ENCODE assay signal across 1 cellular context in the genomic region with DNA sequence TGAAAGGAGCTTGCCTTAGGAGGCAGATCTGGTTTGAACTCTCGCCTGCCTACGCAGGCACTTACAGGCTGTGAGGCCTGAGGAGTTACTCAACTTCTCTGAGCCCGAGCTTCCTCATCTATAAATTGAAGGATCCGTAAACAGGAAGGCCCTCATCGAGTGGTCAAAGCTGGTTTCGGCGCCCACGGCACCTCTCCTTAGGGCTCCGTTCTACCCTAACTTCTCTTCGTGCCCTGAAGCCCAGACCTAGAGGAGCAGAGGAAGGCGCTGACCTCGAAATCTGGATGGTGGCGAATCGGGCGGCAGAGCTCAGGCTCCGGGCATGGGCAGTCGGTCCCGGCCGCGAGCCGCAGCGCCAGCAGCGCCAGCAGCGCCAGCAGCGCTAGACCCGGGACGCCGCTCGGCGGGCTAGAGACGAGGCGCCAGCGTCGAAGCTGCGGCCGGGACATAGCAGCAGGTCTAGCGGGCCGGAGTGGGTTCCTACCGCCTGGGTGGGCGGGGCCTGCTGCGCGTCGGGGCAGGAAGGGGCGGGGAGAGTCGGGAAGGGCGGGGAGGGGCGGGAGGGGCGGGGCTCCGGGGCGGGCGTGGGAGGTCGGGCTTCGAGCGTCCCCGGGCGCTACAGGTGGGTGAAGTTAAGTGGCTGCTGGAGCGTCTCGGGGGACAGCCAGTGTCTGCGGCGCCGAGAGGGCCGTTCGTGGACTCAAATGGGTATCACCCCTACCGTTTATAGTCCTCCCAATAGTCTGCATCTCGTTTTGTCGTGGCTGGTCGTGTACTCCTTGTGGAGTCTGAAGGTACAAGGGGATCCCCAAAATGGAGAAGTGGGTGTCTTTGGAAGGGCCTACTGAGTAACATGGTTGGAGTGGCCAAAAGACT.
A peak's percentile ranks its signal among the peaks of the same experiment; 100 is the strongest.
TF ChIP-seq lines count a peak whose summit lies in the region.

Gene CTBS (minus strand): TSS at position 474 of the 876 bp plus-strand sequence. CDS start 25 bp downstream, at position 449.

TF ChIP-seq in K562, 482 proteins besides CTCF, POLR2A, EP300 and RAD21 (continued from another document and continues in another):
- TF ChIP-seq, protein P1, sequence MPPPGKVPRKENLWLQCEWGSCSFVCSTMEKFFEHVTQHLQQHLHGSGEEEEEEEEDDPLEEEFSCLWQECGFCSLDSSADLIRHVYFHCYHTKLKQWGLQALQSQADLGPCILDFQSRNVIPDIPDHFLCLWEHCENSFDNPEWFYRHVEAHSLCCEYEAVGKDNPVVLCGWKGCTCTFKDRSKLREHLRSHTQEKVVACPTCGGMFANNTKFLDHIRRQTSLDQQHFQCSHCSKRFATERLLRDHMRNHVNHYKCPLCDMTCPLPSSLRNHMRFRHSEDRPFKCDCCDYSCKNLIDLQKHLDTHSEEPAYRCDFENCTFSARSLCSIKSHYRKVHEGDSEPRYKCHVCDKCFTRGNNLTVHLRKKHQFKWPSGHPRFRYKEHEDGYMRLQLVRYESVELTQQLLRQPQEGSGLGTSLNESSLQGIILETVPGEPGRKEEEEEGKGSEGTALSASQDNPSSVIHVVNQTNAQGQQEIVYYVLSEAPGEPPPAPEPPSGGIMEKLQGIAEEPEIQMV (tag; conservative IDR thresholded peaks at IDR 0.05; ENCODE audit: low read depth), result no peak
- peak; percentile 74 for TF ChIP-seq HMGN3 (IDR thresholded peaks at IDR 0.05; ENCODE audit: borderline replicate concordance, extremely low read depth, insufficient read length, low read depth, low read length)
- no peak for TF ChIP-seq USF2 (CRISPR knock-in tag; IDR thresholded peaks at IDR 0.05)
- TF ChIP-seq SREBF1 (IDR thresholded peaks at IDR 0.05; ENCODE audit: borderline replicate concordance, low read depth, low read length), result no peak
- TF ChIP-seq STAT6 (CRISPR knock-in tag; IDR thresholded peaks at IDR 0.05), result no peak
- peak; percentile 50; the same call in 1 of the 2 replicates for TF ChIP-seq ZBTB1 (CRISPR knock-in tag; IDR thresholded peaks at IDR 0.05; ENCODE audit: borderline replicate concordance, low read depth)
- no peak for TF ChIP-seq TCFL5 (CRISPR knock-in tag; conservative IDR thresholded peaks at IDR 0.05)
- no peak for TF ChIP-seq MAFK (IDR thresholded peaks at IDR 0.05; ENCODE audit: low read length)
- TF ChIP-seq PRMT5 (CRISPR knock-in tag; IDR thresholded peaks at IDR 0.05), result no peak
- no peak for TF ChIP-seq SIN3B (IDR thresholded peaks at IDR 0.05; ENCODE audit: low read depth)
- peak; percentile 25; the same call in 1 of the 2 replicates for TF ChIP-seq NFIC (IDR thresholded peaks at IDR 0.05)
- no peak for TF ChIP-seq GMEB1 (CRISPR knock-in tag; IDR thresholded peaks at IDR 0.05)
- no peak for TF ChIP-seq ARID3A (IDR thresholded peaks at IDR 0.05; ENCODE audit: borderline replicate concordance, low read depth, low read length)
- no peak for TF ChIP-seq ZNF668 (CRISPR knock-in tag; IDR thresholded peaks at IDR 0.05)
- no peak for TF ChIP-seq ZNF318 (IDR thresholded peaks at IDR 0.05; ENCODE audit: borderline replicate concordance in 1 of 2, low read depth in 1 of 2)
- no peak for TF ChIP-seq ZNF561 (CRISPR knock-in tag; conservative IDR thresholded peaks at IDR 0.05)
- TF ChIP-seq XRCC5 (IDR thresholded peaks at IDR 0.05; ENCODE audit: low read depth, low read length), result no peak
- no peak for TF ChIP-seq ETV5 (CRISPR knock-in tag; IDR thresholded peaks at IDR 0.05; ENCODE audit: low read depth)
- TF ChIP-seq ZNF197 (CRISPR knock-in tag; IDR thresholded peaks at IDR 0.05; ENCODE audit: low read depth), result no peak
- TF ChIP-seq ZNF778 (CRISPR knock-in tag; IDR thresholded peaks at IDR 0.05), result no peak
- TF ChIP-seq NCOA1 (IDR thresholded peaks at IDR 0.05; ENCODE audit: low read depth), result no peak
- no peak for TF ChIP-seq CUX1 (CRISPR knock-in tag; IDR thresholded peaks at IDR 0.05)
- peak; percentile 24 for TF ChIP-seq HDAC2 (IDR thresholded peaks at IDR 0.05)
- TF ChIP-seq ZNF384 (IDR thresholded peaks at IDR 0.05; ENCODE audit: low read depth, low read length), result no peak
- no peak for TF ChIP-seq HDAC6 (IDR thresholded peaks at IDR 0.05; ENCODE audit: low read depth, low read length)
- TF ChIP-seq HCFC1 (IDR thresholded peaks at IDR 0.05; ENCODE audit: low read depth, low read length), result no peak
- TF ChIP-seq, protein P2, sequence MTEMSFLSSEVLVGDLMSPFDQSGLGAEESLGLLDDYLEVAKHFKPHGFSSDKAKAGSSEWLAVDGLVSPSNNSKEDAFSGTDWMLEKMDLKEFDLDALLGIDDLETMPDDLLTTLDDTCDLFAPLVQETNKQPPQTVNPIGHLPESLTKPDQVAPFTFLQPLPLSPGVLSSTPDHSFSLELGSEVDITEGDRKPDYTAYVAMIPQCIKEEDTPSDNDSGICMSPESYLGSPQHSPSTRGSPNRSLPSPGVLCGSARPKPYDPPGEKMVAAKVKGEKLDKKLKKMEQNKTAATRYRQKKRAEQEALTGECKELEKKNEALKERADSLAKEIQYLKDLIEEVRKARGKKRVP (CRISPR knock-in tag; IDR thresholded peaks at IDR 0.05), result no peak
